25 cellular contexts compared by ENCODE assay signal in the genomic region with DNA sequence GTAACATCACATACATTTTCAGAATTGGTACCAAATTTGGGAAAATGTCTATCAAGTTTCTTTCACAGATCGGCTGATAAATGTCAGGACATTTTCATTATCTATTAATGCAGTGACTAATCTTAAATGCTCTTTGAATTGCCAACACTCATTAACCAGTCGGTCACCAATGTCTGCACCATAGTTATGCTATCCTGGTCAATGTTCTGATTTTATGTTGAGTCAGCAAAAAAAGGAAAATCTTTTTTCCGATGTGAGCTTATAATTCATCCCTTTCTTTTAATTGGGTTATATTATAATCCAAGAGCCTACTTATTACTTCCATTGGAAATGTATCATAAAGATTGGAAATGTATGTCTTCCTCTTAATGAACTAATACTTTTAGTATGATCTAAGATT.
DNase-seq lines count a peak whose midpoint lies in the region; ATAC-seq, FAIRE-seq and TF ChIP-seq lines count a peak whose summit lies in the region.
"Had no signal": no experiment of that assay in that cellular context is flagged by ENCODE, and none has a peak within 500 bp of the region (broad histone marks: within the 10 kb centered on the region; RNA-seq: fewer than 3 reads in every experiment).

No MANE protein-coding gene starts in this region.

- TF ChIP-seq POLR2A in A549 (IDR thresholded peaks at IDR 0.05; ENCODE audit: low read length) (no peak), IMR-90 (IDR thresholded peaks at IDR 0.05; ENCODE audit: low read depth, low read length) (no peak), H1 (IDR thresholded peaks at IDR 0.05; ENCODE audit: control extremely low read depth in 1 of 2, low read depth in 2 of 2, low read length in 2 of 2) (no peak)

- H4K20me1 ChIP-seq in IMR-90 (ENCODE audit: insufficient read depth, low read length) = no peaks in the 10 kb centered on the region
- no peaks in the 10 kb centered on the region for H4K20me1 ChIP-seq in H1 (replicated peaks in 1 of 2; ENCODE audit: control insufficient read depth in 1 of 2, insufficient read depth in 2 of 2, low read length in 2 of 2)
- H4K20me1 ChIP-seq: BLaER1 treated with 17β-estradiol and CSF1 and Interleukin-3, amounts not matched to agents 10 nM and 100 nM had no signal

- no peak overlapping the region for H4K91ac ChIP-seq in IMR-90 (ENCODE audit: insufficient read depth, low read depth, low read length)
- no peak overlapping the region for H4K91ac ChIP-seq in H1 (replicated peaks; ENCODE audit: insufficient read length, low read length)

- no peak for TF ChIP-seq RAD21 in A549 (conservative IDR thresholded peaks at IDR 0.05 in 1 of 2, IDR thresholded peaks at IDR 0.05 in 1 of 2)
- TF ChIP-seq RAD21 in IMR-90 (IDR thresholded peaks at IDR 0.05; ENCODE audit: low read length) = no peak
- no peak for TF ChIP-seq RAD21 in H1 (IDR thresholded peaks at IDR 0.05 in 1 of 2, conservative IDR thresholded peaks at IDR 0.05 in 1 of 2; ENCODE audit: low read depth in 2 of 2, low read length in 2 of 2)

- FAIRE-seq in A549 (lab: Jason Lieb, UNC) = no peak
- FAIRE-seq in H1 (lab: Jason Lieb, UNC) = no peak
- FAIRE-seq: A204.1, D721Med, GM12878, GM12892, GM18507 had no signal

- H2AK9ac ChIP-seq in IMR-90 (replicated peaks; ENCODE audit: low read depth, low read length, poor library complexity) = no peak overlapping the region

- H3K27ac ChIP-seq in A549 (no peak overlapping the region), IMR-90 (ENCODE audit: insufficient read depth, low read length) (no peak overlapping the region), H1 (ENCODE audit: low read depth, low read length) (no peak overlapping the region)
- H3K27ac ChIP-seq: BLaER1 treated with 17β-estradiol and CSF1 and Interleukin-3, amounts not matched to agents 10 nM and 100 nM; C4-2B had no signal

- intact Hi-C loops in IMR-90 (cut with micrococcal nuclease) = loop anchor here (10.0 kb wide), 1 partner anchor 776 kb away; no protein-coding TSS in a partner anchor

- H3K4me2 ChIP-seq in A549 (no peak overlapping the region), IMR-90 (ENCODE audit: low read depth, low read length) (no peak overlapping the region), H1 (ENCODE audit: insufficient read depth in 1 of 2, low read depth in 2 of 2, low read length in 2 of 2) (no peak overlapping the region)
- H3K4me2 ChIP-seq: BLaER1 treated with 17β-estradiol and CSF1 and Interleukin-3, amounts not matched to agents 10 nM and 100 nM had no signal

- H3K4me1 ChIP-seq in A549 = no peaks in the 10 kb centered on the region
- peaks cover 7% of the 10 kb centered on the region for H3K4me1 ChIP-seq in IMR-90 (ENCODE audit: control insufficient read depth, insufficient read depth, low read length)
- peaks cover 0 to 7% (median 3%) of the 10 kb centered on the region in 4 experiments; a peak in 4 of 7 replicates for H3K4me1 ChIP-seq in H1 (replicated peaks in 1 of 4; ENCODE audit: control insufficient read depth in 3 of 4, insufficient read depth in 4 of 4, low read length in 3 of 4)

- peaks cover 14% of the 10 kb centered on the region for H3K9me1 ChIP-seq in IMR-90 (ENCODE audit: insufficient read depth, low read length)

- H4K8ac ChIP-seq in IMR-90 (ENCODE audit: low read depth in 2 of 2, low read length in 2 of 2) (no peak overlapping the region), H1 (ENCODE audit: extremely low read depth, insufficient read depth, low read length) (no peak overlapping the region)

- H2BK120ac ChIP-seq in IMR-90 (ENCODE audit: low read depth, low read length) (no peak overlapping the region), H1 (replicated peaks; ENCODE audit: low read depth, low read length) (no peak overlapping the region)

- in situ Hi-C loops in IMR-90 (cut with MboI; ENCODE audit: low sequenced_read_pairs) = no loop called here

- no peak for TF ChIP-seq EP300 in A549 (IDR thresholded peaks at IDR 0.05)
- TF ChIP-seq EP300 in H1 (IDR thresholded peaks at IDR 0.05; ENCODE audit: borderline replicate concordance in 1 of 2, low read depth in 2 of 2, low read length in 2 of 2) = no peak

- H2AFZ ChIP-seq in IMR-90 (replicated peaks; ENCODE audit: low read length, poor library complexity) (no peak overlapping the region), H1 (ENCODE audit: low read length) (no peak overlapping the region)

- CTCF ChIA-PET in A549 (lab: Yijun Ruan, JAX) = interaction anchor here (1.2 kb wide), 1 partner anchor 13 kb away, joined by 3 read pairs; no protein-coding TSS in a partner anchor
- CTCF ChIA-PET in IMR-90 (lab: Yijun Ruan, JAX) = interaction anchor here (1.4 kb wide), 1 partner anchor 81 kb away, joined by 3 read pairs; no protein-coding TSS in a partner anchor
- CTCF ChIA-PET in H1 (lab: Charles Lee; ENCODE audit: partially characterized antibody) = interaction anchor here (0.9 to 3.1 kb wide), 6 partner anchors 22 to 336 kb away, joined by 3 to 21 read pairs (median 4); a partner anchor contains a TSS

- no TSS peak for BruUV-seq in IMR-90 (replicated peaks; lab: Mats Ljungman, UMichigan)

- no peak overlapping the region for H2BK15ac ChIP-seq in IMR-90 (ENCODE audit: low read depth, low read length)
- H2BK15ac ChIP-seq in H1 (ENCODE audit: low read length) = no peak overlapping the region

- POLR2A ChIA-PET in A549 (lab: Yijun Ruan, JAX) = no interaction called here
- POLR2A ChIA-PET in IMR-90 (lab: Charles Lee; ENCODE audit: unreplicated experiment) = no interaction called here
- POLR2A ChIA-PET in H1 (lab: Charles Lee; ENCODE audit: partially characterized antibody) = no interaction called here

- H3K79me1 ChIP-seq in IMR-90 (ENCODE audit: low read depth in 1 of 2, low read length in 2 of 2) = no peaks in the 10 kb centered on the region; a peak in 1 of 4 replicates
- no peaks in the 10 kb centered on the region for H3K79me1 ChIP-seq in H1 (ENCODE audit: low read depth, low read length)

- DNase-seq in A549 (ENCODE audit: low read depth in 1 of 2, low spot score in 1 of 2) (no peak), IMR-90 (no peak), H1 (ENCODE audit: low read depth in 1 of 2, low spot score in 2 of 2) (no peak), DMS 273 (lab: John Stamatoyannopoulos, UW; ENCODE audit: unreplicated experiment) (no peak)
- DNase-seq in activated CD8-positive, alpha-beta memory T cell treated with anti-CD3 and anti-CD28 coated beads, Interleukin-2, amount 50 U/mL, for 48 hours = no peak
- DNase-seq: 8988T; AML-193; Caco-2; Calu3; CD4-positive, alpha-beta T cell; CD8-positive, alpha-beta T cell; DMS 273 treated with DMSO at 0.1 percent for 48 hours; DMS153; DMS79; DND-41; EL; GDM1 had no signal

- H2BK5ac ChIP-seq in IMR-90 (ENCODE audit: low read depth, low read length, poor library complexity, severe bottlenecking) (no peak overlapping the region), H1 (ENCODE audit: low read depth, low read length) (no peak overlapping the region)

- H3K23ac ChIP-seq in IMR-90 (ENCODE audit: low read depth, low read length) (no peak overlapping the region), H1 (ENCODE audit: insufficient read length) (no peak overlapping the region)

- WGBS in A549 (ENCODE audit: missing lambda C conversion rate) = 42% methylated on average over 3 of the region's 3 CpGs
- 80% methylated on average over 1 of the region's 3 CpGs; no CpG with 5 or more reads in 1 of the 2 experiments for WGBS in IMR-90 (ENCODE audit: extremely low coverage in 2 of 2, insufficient read length in 1 of 2), 2 experiments
- 91% methylated on average over 3 of the region's 3 CpGs; no CpG with 5 or more reads in 1 of the 2 experiments for WGBS in H1 (ENCODE audit: extremely low coverage in 1 of 2, insufficient coverage in 1 of 2, insufficient read length in 1 of 2, insufficient replicate concordance in 2 of 2, low coverage in 1 of 2, low lambda C conversion rate in 2 of 2, missing lambda C conversion rate in 1 of 2), 2 experiments

- H3K79me2 ChIP-seq in H1 (ENCODE audit: control insufficient read depth in 1 of 2, insufficient read depth in 2 of 2, low read length in 2 of 2) = no peaks in the 10 kb centered on the region

- no peak overlapping the region for H2AK5ac ChIP-seq in IMR-90 (ENCODE audit: low read depth, low read length)
- no peak overlapping the region for H2AK5ac ChIP-seq in H1 (ENCODE audit: low read depth, low read length)

- H3K36me3 ChIP-seq in IMR-90 (ENCODE audit: control insufficient read depth, insufficient read depth, low read length) (peaks cover 3% of the 10 kb centered on the region; the same call in 1 of the 2 replicates), H1 (ENCODE audit: control insufficient read depth in 2 of 4, insufficient read depth in 4 of 4, low read length in 3 of 4) (no peaks in the 10 kb centered on the region)
- H3K36me3 ChIP-seq: BLaER1 treated with 17β-estradiol and CSF1 and Interleukin-3, amounts not matched to agents 10 nM and 100 nM had no signal

- no peak overlapping the region for H2BK12ac ChIP-seq in H1 (ENCODE audit: low read depth, low read length)

- no peak overlapping the region for H3K56ac ChIP-seq in IMR-90 (ENCODE audit: extremely low read depth, insufficient read depth, low read length)
- no peak overlapping the region for H3K56ac ChIP-seq in H1 (replicated peaks; ENCODE audit: insufficient read length, low read depth, low read length)

- H3K9ac ChIP-seq in IMR-90 (ENCODE audit: low read depth, low read length) = no peak overlapping the region
- H3K9ac ChIP-seq in H1 (replicated peaks in 1 of 4; ENCODE audit: extremely low read depth in 1 of 4, low read depth in 3 of 4, low read length in 3 of 4) = no peak overlapping the region
- H3K9ac ChIP-seq: BLaER1 treated with 17β-estradiol and CSF1 and Interleukin-3, amounts not matched to agents 10 nM and 100 nM had no signal

- H3K14ac ChIP-seq in IMR-90 (replicated peaks; ENCODE audit: low read depth, low read length) = no peak overlapping the region
- H3K14ac ChIP-seq in H1 (ENCODE audit: insufficient read length) = no peak overlapping the region

- dilution Hi-C loops in IMR-90 (cut with HindIII; ENCODE audit: low sequenced_read_pairs, unreplicated experiment) = no loop called here

- H3K27me3 ChIP-seq in IMR-90 (ENCODE audit: control insufficient read depth, insufficient read depth, low read length) (no peaks in the 10 kb centered on the region), H1 (replicated peaks in 1 of 4; ENCODE audit: control insufficient read depth in 3 of 4, extremely low read depth in 1 of 4, insufficient read depth in 3 of 4, low read length in 3 of 4) (no peaks in the 10 kb centered on the region)
- H3K27me3 ChIP-seq: BLaER1 treated with 17β-estradiol and CSF1 and Interleukin-3, amounts not matched to agents 10 nM and 100 nM had no signal

- no peaks in the 10 kb centered on the region for H3K23me2 ChIP-seq in H1 (ENCODE audit: low read depth, low read length)

- ATAC-seq in A549 (no peak), IMR-90 (ENCODE audit: low read depth) (no peak), HG02840 (IDR thresholded peaks at IDR 0.05; ENCODE audit: low FRiP score, unreplicated experiment) (no peak)
- ATAC-seq: CD8-positive, alpha-beta T cell; GM12878 had no signal

- H2BK20ac ChIP-seq in IMR-90 (ENCODE audit: low read depth, low read length) (no peak overlapping the region), H1 (ENCODE audit: low read length) (no peak overlapping the region)

- H3K4me3 ChIP-seq in A549 (no peak overlapping the region), IMR-90 (ENCODE audit: insufficient read depth, low read depth, low read length) (no peak overlapping the region), H1 (ENCODE audit: extremely low read depth in 1 of 4, insufficient read depth in 2 of 4, low read depth in 3 of 4, low read length in 4 of 4) (no peak overlapping the region)
- H3K4me3 ChIP-seq: BLaER1 treated with 17β-estradiol and CSF1 and Interleukin-3, amounts not matched to agents 10 nM and 100 nM; GM12878 had no signal

- H3K9me3 ChIP-seq in A549 = no peaks in the 10 kb centered on the region
- H3K9me3 ChIP-seq in IMR-90 (ENCODE audit: control insufficient read depth, insufficient read depth, low read length) = no peaks in the 10 kb centered on the region
- no peaks in the 10 kb centered on the region for H3K9me3 ChIP-seq in H1 (ENCODE audit: insufficient read depth in 2 of 2, low read depth in 1 of 2, low read length in 1 of 2)
- H3K9me3 ChIP-seq: BLaER1 treated with 17β-estradiol and CSF1 and Interleukin-3, amounts not matched to agents 10 nM and 100 nM; Caco-2 had no signal

- H3K18ac ChIP-seq in IMR-90 (ENCODE audit: low read depth, low read length) = no peak overlapping the region
- no peak overlapping the region for H3K18ac ChIP-seq in H1 (ENCODE audit: extremely low read depth, low read length)

- TF ChIP-seq CTCF in A549 (IDR thresholded peaks at IDR 0.05) = no peak
- TF ChIP-seq CTCF in IMR-90 (conservative IDR thresholded peaks at IDR 0.05; ENCODE audit: low read depth, low read length) = no peak
- no peak for TF ChIP-seq CTCF in H1 (IDR thresholded peaks at IDR 0.05; ENCODE audit: control extremely low read depth in 1 of 3, insufficient read depth in 1 of 3, low read depth in 1 of 3, low read length in 3 of 3)

- H3K4ac ChIP-seq in IMR-90 (ENCODE audit: low read depth, low read length) (no peak overlapping the region), H1 (replicated peaks; ENCODE audit: insufficient read length, low read depth, low read length) (no peak overlapping the region)

- no peak overlapping the region for H4K5ac ChIP-seq in IMR-90 (ENCODE audit: low read depth, low read length)
- no peak overlapping the region for H4K5ac ChIP-seq in H1 (ENCODE audit: insufficient read length, low read depth, low read length)
